ENCODE assay signal across 1 cellular context in genomic region chr2:200963129-200963917, GRCh38.
TF ChIP-seq lines count a peak whose summit lies in the region.

Gene ORC2 (minus strand): TSS chr2:200963660. CDS start chr2:200958123, 5,537 bp downstream.

TF ChIP-seq in SK-N-SH, 30 proteins besides CTCF, POLR2A, EP300 and RAD21 (continued from another document):
- TF ChIP-seq, protein P1, sequence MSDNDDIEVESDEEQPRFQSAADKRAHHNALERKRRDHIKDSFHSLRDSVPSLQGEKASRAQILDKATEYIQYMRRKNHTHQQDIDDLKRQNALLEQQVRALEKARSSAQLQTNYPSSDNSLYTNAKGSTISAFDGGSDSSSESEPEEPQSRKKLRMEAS (IDR thresholded peaks at IDR 0.05; ENCODE audit: low read depth), result peak; percentile 75
- TF ChIP-seq SMC3 (IDR thresholded peaks at IDR 0.05; ENCODE audit: low read depth, low read length) (peak; percentile 33; the same call in 1 of the 2 replicates), REST (IDR thresholded peaks at IDR 0.05; ENCODE audit: low read depth, low read length) (no peak), POLR2AphosphoS5 (IDR thresholded peaks at IDR 0.05; ENCODE audit: low read depth, low read length) (peak; percentile 93), TEAD4 (IDR thresholded peaks at IDR 0.05; ENCODE audit: borderline replicate concordance, insufficient read depth) (0 out of 2 replicates have a peak, but pooled peaks have one; percentile 11)
